In the genomic region with DNA sequence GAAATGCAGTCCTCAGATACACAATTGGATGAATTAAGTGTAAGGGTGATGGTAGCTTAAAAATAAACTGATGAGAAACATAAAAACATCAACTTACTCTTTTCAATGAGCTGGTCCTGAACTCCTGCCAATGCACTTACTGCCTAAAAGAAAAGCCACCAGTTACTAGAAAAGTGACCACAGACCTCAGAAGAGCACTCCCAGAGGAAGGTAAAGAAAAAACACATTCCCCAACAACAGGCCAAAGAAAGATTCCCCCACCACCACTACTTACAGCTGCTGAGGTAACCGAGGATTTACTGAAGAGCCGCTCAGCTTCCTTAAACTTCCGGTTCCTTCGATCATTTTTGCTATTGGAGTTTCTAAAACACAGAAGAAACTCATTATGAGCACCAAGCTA, we compare ENCODE assay signal across 10 cellular contexts. TPM values are rescaled to one million over a fixed set of nuclear protein-coding genes. Genes with fewer than 3 reads are reported as not detected.
DNase-seq lines count a peak whose midpoint lies in the region; ATAC-seq and TF ChIP-seq lines count a peak whose summit lies in the region.
"Had no signal": no experiment of that assay in that cellular context is flagged by ENCODE, and none has a peak within 500 bp of the region (broad histone marks: within the 10 kb centered on the region; RNA-seq: fewer than 3 reads in every experiment).

No MANE protein-coding gene starts in this region.

- DNase-seq in AG10803 (ENCODE audit: low read depth) (peak; percentile 45), PC-3 (peak; percentile 54), fibroblast of lung (ENCODE audit: low read depth in 2 of 2) (peak in 1 of 2 donors; percentile 54), inferior parietal cortex (ENCODE audit: extremely low spot score) (no peak), putamen (ENCODE audit: low spot score) (no peak), COLO829 (ENCODE audit: low spot score) (no peak)
- DNase-seq: central memory CD4-positive, alpha-beta T cell; left colon had no signal

- H3K4me3 ChIP-seq in AG10803 (ENCODE audit: low read length) = no peak overlapping the region
- H3K4me3 ChIP-seq in PC-3 (ENCODE audit: low read length) = no peak overlapping the region
- no peak overlapping the region for H3K4me3 ChIP-seq in fibroblast of lung (replicated peaks in 1 of 4; ENCODE audit: control extremely low read depth in 1 of 4, insufficient read depth in 1 of 4, low read depth in 3 of 4, low read length in 4 of 4)

- peaks cover 8% of the 10 kb centered on the region for H3F3A ChIP-seq in PC-3 (ENCODE audit: low read length, unreplicated experiment)

- peaks cover 12% of the 10 kb centered on the region; the same call in 1 of the 2 replicates for H3K4me1 ChIP-seq in PC-3 (ENCODE audit: insufficient read depth, low read length)
- no peaks in the 10 kb centered on the region for H3K4me1 ChIP-seq in fibroblast of lung (ENCODE audit: control insufficient read depth, extremely low read depth, insufficient read depth, low read length)

- POLR2A ChIA-PET in PC-3 (lab: Charles Lee; ENCODE audit: unreplicated experiment) = no interaction called here

- H3K27me3 ChIP-seq in PC-3 (ENCODE audit: low read length) (no peaks in the 10 kb centered on the region), fibroblast of lung (ENCODE audit: control insufficient read depth, insufficient read depth, low read length) (no peaks in the 10 kb centered on the region)

- peaks cover 37% of the 10 kb centered on the region for H3K79me2 ChIP-seq in PC-3 (ENCODE audit: low read length)
- H3K79me2 ChIP-seq in fibroblast of lung (ENCODE audit: control insufficient read depth, insufficient read depth, low read length) = peaks cover 15% of the 10 kb centered on the region

- no peak overlapping the region for H2AFZ ChIP-seq in PC-3 (ENCODE audit: low read length)
- H2AFZ ChIP-seq in fibroblast of lung (ENCODE audit: low read length) = no peak overlapping the region

- H3K27ac ChIP-seq in PC-3 (ENCODE audit: low read length) = no peak overlapping the region
- no peak overlapping the region for H3K27ac ChIP-seq in fibroblast of lung (ENCODE audit: insufficient read depth, low read length)

- no TSS peak for BruUV-seq in PC-3 (replicated peaks; lab: Mats Ljungman, UMichigan)

- CTCF ChIA-PET in PC-3 (lab: Charles Lee) = interaction anchor here (1.1 to 1.6 kb wide), 3 partner anchors 14 to 51 kb away, joined by 6 to 7 read pairs (median 6); no protein-coding TSS in a partner anchor

- intact Hi-C loops in PC-3 (cut with micrococcal nuclease) = no loop called here

- H3K9ac ChIP-seq in PC-3 (ENCODE audit: low read length) (no peak overlapping the region), fibroblast of lung (ENCODE audit: insufficient read depth, low read length) (no peak overlapping the region)

- no peaks in the 10 kb centered on the region for H3K9me3 ChIP-seq in PC-3 (ENCODE audit: low read length)
- H3K9me3 ChIP-seq in fibroblast of lung (ENCODE audit: control insufficient read depth, insufficient read depth, low read depth, low read length) = no peaks in the 10 kb centered on the region

- ATAC-seq in PC-3 (peak; percentile 57), GM18873 (IDR thresholded peaks at IDR 0.05; ENCODE audit: low FRiP score, unreplicated experiment) (no peak)
- ATAC-seq: left colon had no signal

- H3K4me2 ChIP-seq in PC-3 (ENCODE audit: low read length) (no peak overlapping the region), fibroblast of lung (ENCODE audit: extremely low read depth, insufficient read depth, low read length) (no peak overlapping the region)

- H3K36me3 ChIP-seq in PC-3 (ENCODE audit: low read depth, low read length) (peaks cover 34% of the 10 kb centered on the region), fibroblast of lung (ENCODE audit: control insufficient read depth, insufficient read depth, low read length) (peaks cover 2% of the 10 kb centered on the region)

- H3K9me2 ChIP-seq in PC-3 (replicated peaks; ENCODE audit: low read length) = no peaks in the 10 kb centered on the region

- 0 out of 2 replicates have a peak, but pooled peaks cover 10% of the 10 kb centered on the region for H4K20me1 ChIP-seq in PC-3 (ENCODE audit: low read length)
- H4K20me1 ChIP-seq in fibroblast of lung (ENCODE audit: control insufficient read depth, extremely low read depth, insufficient read depth, low read length) = no peaks in the 10 kb centered on the region

- TF ChIP-seq CTCF in AG10803 (conservative IDR thresholded peaks at IDR 0.05; ENCODE audit: low read length) = peak; percentile 38
- TF ChIP-seq CTCF in GM12874 (IDR thresholded peaks at IDR 0.05; ENCODE audit: insufficient read depth, low read depth, low read length) = peak; percentile 37; the same call in 1 of the 2 replicates
- TF ChIP-seq CTCF in PC-3 (conservative IDR thresholded peaks at IDR 0.05; ENCODE audit: low read depth, low read length) = peak; percentile 54
- peak; percentile 14 to 37 for TF ChIP-seq CTCF in fibroblast of lung (conservative IDR thresholded peaks at IDR 0.05 in 1 of 2, IDR thresholded peaks at IDR 0.05 in 1 of 2; ENCODE audit: low read depth in 1 of 2, low read length in 2 of 2)

RNA-seq across cellular contexts. Expression of a gene that starts 5.4 kb away (rescaled TPM):
- total RNA-seq in PC-3 (2014; rRNA removed) (87.0 and 90.9 TPM in 2 replicates), fibroblast of lung (47.5 and 56.0 TPM in 2 replicates)
- polyA plus RNA-seq in fibroblast of lung = 49.4 and 76.4 TPM in 2 replicates
- polyA plus RNA-seq in fibroblast of lung (2012) = 41.8 and 54.4 TPM in 2 replicates
- 7.5 and 8.1 TPM in 2 replicates for polyA minus RNA-seq in fibroblast of lung (ENCODE audit: low replicate concordance)

RNA-seq across cellular contexts. Expression of a gene that starts 34.8 kb away (rescaled TPM):
- 45.3 and 65.1 TPM in 2 replicates for total RNA-seq in PC-3 (2014; rRNA removed)
- total RNA-seq in fibroblast of lung = 6.7 and 7.8 TPM in 2 replicates
- 4.8 and 4.9 TPM in 2 replicates for polyA plus RNA-seq in fibroblast of lung
- 3.8 and 4.4 TPM in 2 replicates for polyA plus RNA-seq in fibroblast of lung (2012)
- polyA minus RNA-seq in fibroblast of lung (ENCODE audit: low replicate concordance) = 4.2 and 17.8 TPM in 2 replicates

RNA-seq across cellular contexts. Expression of a gene that starts 44.9 kb away (rescaled TPM):
- 23.1 and 36.0 TPM in 2 replicates for total RNA-seq in PC-3 (2014; rRNA removed)
- total RNA-seq in fibroblast of lung = 10.9 and 11.3 TPM in 2 replicates
- polyA plus RNA-seq in fibroblast of lung = 8.0 and 8.2 TPM in 2 replicates
- 7.1 and 9.5 TPM in 2 replicates for polyA plus RNA-seq in fibroblast of lung (2012)
- 3.5 and 4.5 TPM in 2 replicates for polyA minus RNA-seq in fibroblast of lung (ENCODE audit: low replicate concordance)

RNA-seq across cellular contexts. Expression of a gene that starts 47.6 kb away (rescaled TPM):
- total RNA-seq in PC-3 (2014; rRNA removed) = not detected in 2 replicates
- 3.6 and 5.0 TPM in 2 replicates for total RNA-seq in fibroblast of lung
- polyA plus RNA-seq in fibroblast of lung = 8.3 and 13.4 TPM in 2 replicates
- polyA plus RNA-seq in fibroblast of lung (2012) = 20.5 and 23.2 TPM in 2 replicates
- polyA minus RNA-seq in fibroblast of lung (ENCODE audit: low replicate concordance) = 5.5 and 18.9 TPM in 2 replicates

Comparison
In these comparisons a context has a peak if more than half of its experiments do, and no peak if none do; other contexts are left out.
1. DNase-seq: peak in AG10803 (single experiment) and PC-3 (single experiment); none in inferior parietal cortex (single experiment), putamen (single experiment) and COLO829 (single experiment).
2. Peak in every context shown above with its lines, with median percentiles within 50 percentile points of each other: CTCF ChIP-seq.